ENCODE assay signal across 15 cellular contexts in genomic region chr1:62444701-62445100, GRCh38. TPM values are rescaled to one million over a fixed set of nuclear protein-coding genes. Genes with fewer than 3 reads are reported as not detected.
DNase-seq lines count a peak whose midpoint lies in the region; ATAC-seq, FAIRE-seq and TF ChIP-seq lines count a peak whose summit lies in the region.
"Had no signal": no experiment of that assay in that cellular context is flagged by ENCODE, and none has a peak within 500 bp of the region (broad histone marks: within the 10 kb centered on the region; RNA-seq: fewer than 3 reads in every experiment).

No MANE protein-coding gene starts in this region.

- POLR2A ChIA-PET in Panc1 (lab: Charles Lee), result no interaction called here

- H3K4me3 ChIP-seq in Panc1 (ENCODE audit: low read depth in 2 of 2, low read length in 2 of 2) (no peak overlapping the region), H7 (ENCODE audit: insufficient read depth, low read depth, low read length) (no peak overlapping the region)

- peaks cover 8% of the 10 kb centered on the region for H3K4me1 ChIP-seq in Panc1 (ENCODE audit: control insufficient read depth, insufficient read depth, low read length)

- H3K4me1 Mint-ChIP-seq in activated T-cell treated with anti-CD3 and anti-CD28 coated beads, Interleukin-2, amount 50 U/mL, for 72 hours (ENCODE audit: low read depth), result peaks cover 48% of the 10 kb centered on the region
- H3K4me1 Mint-ChIP-seq in progenitor cell of endocrine pancreas (ENCODE audit: low read depth), result peaks cover 4% of the 10 kb centered on the region

- no peak for TF ChIP-seq POLR2A in H54 (IDR thresholded peaks at IDR 0.05; ENCODE audit: low read depth, low read length)

- intact Hi-C loops in Panc1 (cut with micrococcal nuclease; ENCODE audit: unreplicated experiment), result no loop called here

- in situ Hi-C loops in Panc1 (cut with HindIII; ENCODE audit: low pct_unique_long_range_greater_than_20kb, low sequenced_read_pairs), result no loop called here

- H3K27me3 ChIP-seq in Panc1 (ENCODE audit: control insufficient read depth, insufficient read depth, low read length), result no peaks in the 10 kb centered on the region
- H3K27me3 ChIP-seq in H7 (ENCODE audit: control insufficient read depth, insufficient read depth, low read length), result no peaks in the 10 kb centered on the region

- CTCF ChIA-PET in Panc1 (lab: Charles Lee), result no interaction called here

- TF ChIP-seq CTCF in Panc1 (IDR thresholded peaks at IDR 0.05) (no peak), progenitor cell of endocrine pancreas (IDR thresholded peaks at IDR 0.05; ENCODE audit: unreplicated experiment) (no peak)

- no peak overlapping the region for H3K27ac ChIP-seq in Panc1 (ENCODE audit: low read length)

- no peaks in the 10 kb centered on the region for H3K9me3 ChIP-seq in Panc1 (ENCODE audit: control insufficient read depth, insufficient read depth, low read depth, low read length)

- no peak for DNase-seq in activated T-cell treated with anti-CD3 and anti-CD28 coated beads, Interleukin-2, amount 50 U/mL, for 72 hours
- DNase-seq in activated T-cell treated with anti-CD3 and anti-CD28 coated beads, Interleukin-2, amount 50 U/mL, for 1 hour, result no peak
- DNase-seq in H54 (ENCODE audit: insufficient read length, low spot score), result no peak
- DNase-seq in Panc1 (ENCODE audit: low read depth, low spot score), result no peak
- no peak for DNase-seq in progenitor cell of endocrine pancreas (ENCODE audit: low spot score, unreplicated experiment)
- no peak for DNase-seq in H7
- DNase-seq in NCI-H2227 treated with DMSO at 0.1 percent for 48 hours (lab: John Stamatoyannopoulos, UW), result no peak
- DNase-seq: CD4-positive, alpha-beta T cell; GOT3; NCI-H1105 treated with DMSO at 0.1 percent for 48 hours; NCI-H187 treated with DMSO at 0.1 percent for 48 hours; NCI-H2171; NCI-H774; SHP77 treated with DMSO at 0.1 percent for 48 hours had no signal

- no peaks in the 10 kb centered on the region for H3K9me3 Mint-ChIP-seq in activated T-cell treated with anti-CD3 and anti-CD28 coated beads, Interleukin-2, amount 50 U/mL, for 72 hours
- H3K9me3 Mint-ChIP-seq in progenitor cell of endocrine pancreas (ENCODE audit: low read depth), result no peaks in the 10 kb centered on the region
- H3K9me3 Mint-ChIP-seq: CD4-positive, alpha-beta T cell had no signal

- TSS peak; percentile 19 for BruUV-seq in Panc1 (replicated peaks; lab: Mats Ljungman, UMichigan)

- FAIRE-seq in H54 (lab: Jason Lieb, UNC), result peak; percentile 64

- H3K36me3 Mint-ChIP-seq in activated T-cell treated with anti-CD3 and anti-CD28 coated beads, Interleukin-2, amount 50 U/mL, for 72 hours (ENCODE audit: insufficient read depth in 2 of 2), result peaks cover 11 to 53% of the 10 kb centered on the region in 2 donors
- peaks cover 31% of the 10 kb centered on the region for H3K36me3 Mint-ChIP-seq in progenitor cell of endocrine pancreas (ENCODE audit: insufficient read depth)

- no peak for ATAC-seq in activated T-cell treated with anti-CD3 and anti-CD28 coated beads, Interleukin-2, amount 50 U/mL, for 72 hours (replicated peaks in 1 of 2)
- no peak for ATAC-seq in Panc1
- no peak for ATAC-seq in HG02970 (IDR thresholded peaks at IDR 0.05; ENCODE audit: low FRiP score, unreplicated experiment)

- H3K4me3 Mint-ChIP-seq in activated T-cell treated with anti-CD3 and anti-CD28 coated beads, Interleukin-2, amount 50 U/mL, for 72 hours, result no peak overlapping the region
- H3K4me3 Mint-ChIP-seq in progenitor cell of endocrine pancreas (ENCODE audit: low read depth), result no peak overlapping the region
- H3K4me3 Mint-ChIP-seq: CD4-positive, alpha-beta T cell had no signal

- H3K27me3 Mint-ChIP-seq in activated T-cell treated with anti-CD3 and anti-CD28 coated beads, Interleukin-2, amount 50 U/mL, for 72 hours (ENCODE audit: low read depth), result no peaks in the 10 kb centered on the region
- H3K27me3 Mint-ChIP-seq in progenitor cell of endocrine pancreas, result no peaks in the 10 kb centered on the region
- H3K27me3 Mint-ChIP-seq: CD4-positive, alpha-beta T cell had no signal

- H3K36me3 ChIP-seq in Panc1 (ENCODE audit: control insufficient read depth, insufficient read depth, low read length) (peaks cover 49% of the 10 kb centered on the region), H7 (replicated peaks; ENCODE audit: control insufficient read depth, insufficient read depth, low read length) (peaks cover 21% of the 10 kb centered on the region)

- peak overlapping the region; percentile 72 for H3K27ac Mint-ChIP-seq in activated T-cell treated with anti-CD3 and anti-CD28 coated beads, Interleukin-2, amount 50 U/mL, for 72 hours
- H3K27ac Mint-ChIP-seq in progenitor cell of endocrine pancreas, result peak overlapping the region; percentile 47
- H3K27ac Mint-ChIP-seq: CD4-positive, alpha-beta T cell had no signal

RNA-seq across cellular contexts. Expression of gene USP1, which starts 7.9 kb away (rescaled TPM):
- total RNA-seq in activated T-cell treated with anti-CD3 and anti-CD28 coated beads, Interleukin-2, amount 50 U/mL, for 72 hours, result 10 to 100 TPM; 74.8 to 84.3 TPM
- total RNA-seq in Panc1 (2021; ENCODE audit: unreplicated experiment) (42.9 TPM), progenitor cell of endocrine pancreas (32.2 and 34.2 TPM in 2 replicates)
- 13.0 TPM for polyA plus RNA-seq in Panc1 (2012; ENCODE audit: insufficient read length)
- total RNA-seq in H7 (2014; rRNA removed; shearing (Covaris generic)), result 58.1 and 78.1 TPM in 2 replicates
